In genomic region chr11:109071712-109072524, GRCh38 we compare ENCODE assay signal across 14 cellular contexts.
DNase-seq lines count a peak whose midpoint lies in the region; ATAC-seq and TF ChIP-seq lines count a peak whose summit lies in the region.
"Had no signal": no experiment of that assay in that cellular context is flagged by ENCODE, and none has a peak within 500 bp of the region (broad histone marks: within the 10 kb centered on the region; RNA-seq: fewer than 3 reads in every experiment).

No MANE protein-coding gene starts in this region.

- in situ Hi-C loops in GM13976 (cut with MboI; ENCODE audit: low sequenced_read_pairs, unreplicated experiment), result no loop called here

- 32% methylated on average over 4 of the region's 5 CpGs for WGBS in esophagus muscularis mucosa

- TF ChIP-seq EP300 in esophagus muscularis mucosa (IDR thresholded peaks at IDR 0.05), result peak; percentile 60

- no peaks in the 10 kb centered on the region for H3K4me1 ChIP-seq in RWPE2 (ENCODE audit: insufficient read depth, poor library complexity, severe bottlenecking)
- H3K4me1 ChIP-seq in esophagus muscularis mucosa, result peaks cover 11 to 33% (median 22%) of the 10 kb centered on the region in 4 donors

- H3K4me3 ChIP-seq in RWPE2 (ENCODE audit: severe bottlenecking) (no peak overlapping the region), esophagus muscularis mucosa (no peak overlapping the region)
- H3K4me3 ChIP-seq: neural progenitor cell had no signal

- no peak for TF ChIP-seq CTCF in RWPE2 (IDR thresholded peaks at IDR 0.05; ENCODE audit: poor library complexity, severe bottlenecking)
- TF ChIP-seq CTCF in esophagus muscularis mucosa (IDR thresholded peaks at IDR 0.05), result no peak
- no peak for TF ChIP-seq CTCF in GM13976 (IDR thresholded peaks at IDR 0.05; ENCODE audit: borderline replicate concordance, control extremely low read depth, extremely low read depth, insufficient read depth, missing control alignments)

- H3K27me3 ChIP-seq in RWPE2 (ENCODE audit: insufficient read depth, poor library complexity, severe bottlenecking) (no peaks in the 10 kb centered on the region), esophagus muscularis mucosa (no peaks in the 10 kb centered on the region)
- H3K27me3 ChIP-seq: neural progenitor cell had no signal

- DNase-seq in Ammon's horn (ENCODE audit: low spot score), result peak; percentile 17
- no peak for DNase-seq in RWPE2 (ENCODE audit: low spot score)
- DNase-seq in esophagus muscularis mucosa (ENCODE audit: extremely low spot score), result peak; percentile 87
- DNase-seq in occipital lobe (lab: John Stamatoyannopoulos, UW), result peak; percentile 38
- no peak for DNase-seq in GM13976 (ENCODE audit: low spot score)
- DNase-seq in GF-D8 (lab: John Stamatoyannopoulos, UW), result no peak
- DNase-seq: activated CD4-positive, alpha-beta T cell treated with anti-CD3 and anti-CD28 coated beads, Interleukin-2, amount 10 ng/mL, durations not matched to agents 24 days and 14 days; DND-41; NCI-H2029 treated with DMSO at 0.1 percent for 48 hours; T-cell had no signal

- no peak for TF ChIP-seq POLR2A in esophagus muscularis mucosa (IDR thresholded peaks at IDR 0.05; ENCODE audit: low read depth)

- H3K27ac ChIP-seq in RWPE2 (ENCODE audit: poor library complexity, severe bottlenecking) (no peak overlapping the region), esophagus muscularis mucosa (replicated peaks in 1 of 4) (peak overlapping the region; percentile 46 to 69 (median 62))
- H3K27ac ChIP-seq: neural progenitor cell had no signal

- no peaks in the 10 kb centered on the region for H3K9me3 ChIP-seq in RWPE2 (ENCODE audit: severe bottlenecking)
- H3K9me3 ChIP-seq in esophagus muscularis mucosa, result peaks cover 0 to 7% (median 0%) of the 10 kb centered on the region in 4 donors

- intact Hi-C loops in esophagus muscularis mucosa (cut with DNase I), result no loop called here

- H3K36me3 ChIP-seq in RWPE2 (ENCODE audit: low read depth), result no peaks in the 10 kb centered on the region
- no peaks in the 10 kb centered on the region for H3K36me3 ChIP-seq in esophagus muscularis mucosa
- H3K36me3 ChIP-seq: neural progenitor cell had no signal

- peak; percentile 70 for ATAC-seq in RWPE2 (ENCODE audit: low read depth)
- ATAC-seq in HG03045 (IDR thresholded peaks at IDR 0.05; ENCODE audit: unreplicated experiment), result no peak
- no peak for ATAC-seq in HG02885 (IDR thresholded peaks at IDR 0.05; ENCODE audit: poor library complexity, unreplicated experiment)
- ATAC-seq: activated T-helper 17 cell treated with anti-CD3 and anti-CD28 coated beads, Interleukin-2, amount 50 U/mL, for 72 hours; T-cell had no signal

Comparison
In these comparisons a context has a peak if more than half of its experiments do, and no peak if none do; other contexts are left out.
1. DNase-seq: peak in Ammon's horn (single experiment), esophagus muscularis mucosa (single experiment) and occipital lobe (single experiment); none in RWPE2 (single experiment), GM13976 (single experiment) and GF-D8 (single experiment).